ENCODE assay signal across 19 cellular contexts in genomic region chr14:89826581-89826980, GRCh38.
"Had no signal": no experiment of that assay in that cellular context is flagged by ENCODE, and none has a peak within 500 bp of the region (broad histone marks: within the 10 kb centered on the region; RNA-seq: fewer than 3 reads in every experiment).

No MANE protein-coding gene starts in this region.

- H3K9ac ChIP-seq: neural progenitor cell had no signal

- H3K4me1 ChIP-seq: esophagus squamous epithelium, neural progenitor cell had no signal

- DNase-seq: activated B cell treated with CpG ODN at 0.5 μM for 24 hours; activated CD4-positive, alpha-beta T cell treated with anti-CD3 and anti-CD28 coated beads for 48 hours; activated CD8-positive, alpha-beta T cell treated with anti-CD3 and anti-CD28 coated beads for 36 hours; activated effector memory CD4-positive, alpha-beta T cell treated with Interleukin-2 at 50 U/mL for 16 hours; activated T-cell treated with anti-CD3 and anti-CD28 coated beads, Interleukin-2, amount 50 U/mL, for 4 hours; brain microvascular endothelial cell; cortex of kidney; effector CD4-positive, alpha-beta T cell; esophagus squamous epithelium; naive B cell; ovary; sigmoid colon; stimulated activated CD4-positive, alpha-beta T cell treated with anti-CD3 and anti-CD28 coated beads, Interleukin-12 subunit alpha, Interleukin-12 subunit beta, amount 100 ng/mL, for 4 hours; stimulated activated CD4-positive, alpha-beta T cell treated with anti-CD3 and anti-CD28 coated beads, Interleukin-2, amount 100 ng/mL, for 24 hours; T-helper 2 cell had no signal

- ATAC-seq: activated CD8-positive, alpha-beta T cell treated with anti-CD3 and anti-CD28 coated beads for 36 hours; activated naive CD4-positive, alpha-beta T cell treated with anti-CD3 and anti-CD28 coated beads, Interleukin-2, amount 50 U/mL, for 72 hours; activated T-cell treated with anti-CD3 and anti-CD28 coated beads, Interleukin-2, amount 50 U/mL, for 4 hours; stimulated activated effector memory CD8-positive, alpha-beta T cell treated with anti-CD3 and anti-CD28 coated beads, Interleukin-12 subunit alpha, Interleukin-12 subunit beta, amount 100 ng/mL, for 72 hours had no signal

- H3K27ac ChIP-seq: brain microvascular endothelial cell, esophagus squamous epithelium, neural progenitor cell, ovary, sigmoid colon, thoracic aorta had no signal

- H2AFZ ChIP-seq: neural progenitor cell had no signal

- H3K4me2 ChIP-seq: neural progenitor cell had no signal

- H3K36me3 ChIP-seq: brain microvascular endothelial cell, esophagus squamous epithelium, neural progenitor cell, ovary, sigmoid colon, thoracic aorta had no signal

- H3K4me3 ChIP-seq: esophagus squamous epithelium, neural progenitor cell, ovary, sigmoid colon, thoracic aorta had no signal

- H3K9me3 ChIP-seq: ovary had no signal

- H3K27me3 ChIP-seq: brain microvascular endothelial cell, esophagus squamous epithelium, neural progenitor cell, ovary, sigmoid colon had no signal
